In the genomic region with DNA sequence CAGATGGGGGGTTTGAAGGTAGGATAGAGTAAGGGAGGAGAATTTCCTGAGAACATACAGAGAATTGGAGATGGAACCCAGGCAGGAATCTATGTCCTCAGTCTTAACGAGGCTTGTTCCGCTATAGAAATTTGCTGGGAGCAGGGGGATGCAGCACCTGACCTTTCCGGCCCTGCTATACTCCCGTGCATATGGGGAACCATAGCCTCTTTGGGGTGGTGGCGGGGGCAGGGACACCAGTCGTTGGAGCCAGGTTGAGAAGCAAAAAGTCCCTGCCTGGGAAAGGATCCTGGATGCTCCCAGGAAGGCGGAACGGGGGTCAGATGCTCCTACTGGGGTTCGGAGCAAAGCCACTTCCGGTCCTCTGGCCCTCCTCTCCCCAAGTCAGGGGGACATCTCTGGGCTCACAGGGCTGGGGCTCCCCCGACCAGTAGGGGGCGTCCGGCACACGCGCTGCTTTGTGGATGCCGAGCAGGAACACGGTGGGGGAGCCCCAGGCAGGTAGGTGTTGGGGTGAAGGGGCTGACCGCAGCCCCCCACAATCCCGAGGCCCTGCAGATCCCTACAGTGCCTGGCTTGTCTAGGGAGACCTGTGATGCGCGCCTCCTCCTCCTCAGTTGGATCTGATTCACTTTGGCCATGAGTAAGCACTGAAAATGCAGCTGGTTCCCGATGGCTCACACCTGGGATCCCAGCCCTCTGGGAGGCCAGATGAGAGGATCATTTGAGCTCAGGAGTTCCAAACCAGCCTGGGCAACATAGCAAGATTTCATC, we compare ENCODE assay signal across 8 cellular contexts. TPM values are rescaled to one million over a fixed set of nuclear protein-coding genes. Genes with fewer than 3 reads are reported as not detected.
DNase-seq lines count a peak whose midpoint lies in the region; ATAC-seq and TF ChIP-seq lines count a peak whose summit lies in the region.

No MANE protein-coding gene starts in this region.

- H3K27me3 ChIP-seq in vagina, result no peaks in the 10 kb centered on the region

- no peaks in the 10 kb centered on the region for H3K9me3 ChIP-seq in vagina

- peaks cover 24% of the 10 kb centered on the region for H3K4me1 ChIP-seq in vagina

- TF ChIP-seq CTCF in vagina (IDR thresholded peaks at IDR 0.05), result peak; percentile 92 to 97 (median 95)

- intact Hi-C loops in head of caudate nucleus (cut with DNase I) (no loop called here), vagina (cut with DNase I) (loop anchor here (2.0 to 5.0 kb wide), 2 partner anchors 42 to 114 kb away; no protein-coding TSS in a partner anchor)

- no peak for TF ChIP-seq POLR2A in vagina (IDR thresholded peaks at IDR 0.05)

- DNase-seq in SIG-M5 treated with dmso at 0.1 percent for 504 hours (lab: John Stamatoyannopoulos, UW; ENCODE audit: unreplicated experiment) (peak; percentile 50), SIG-M5 (lab: John Stamatoyannopoulos, UW) (no peak), SHP77 treated with DMSO at 0.1 percent for 48 hours (lab: John Stamatoyannopoulos, UW) (peak; percentile 62), head of caudate nucleus (peak; percentile 62 to 92 (median 84)), putamen (ENCODE audit: low spot score) (peak; percentile 42), vagina (ENCODE audit: extremely low spot score in 2 of 2) (no peak)
- DNase-seq in activated naive CD4-positive, alpha-beta T cell (lab: John Stamatoyannopoulos, UW), result peak; percentile 52 to 82 (median 76)

- H3K4me3 ChIP-seq in vagina, result peak overlapping the region in 1 of 2 donors; percentile 12

- no peak overlapping the region for H3K27ac ChIP-seq in vagina

- peak; percentile 84 for ATAC-seq in HG03342 (IDR thresholded peaks at IDR 0.05; ENCODE audit: unreplicated experiment)

- no peaks in the 10 kb centered on the region for H3K36me3 ChIP-seq in vagina

RNA-seq across cellular contexts. Expression of a gene that starts 15.5 kb away (rescaled TPM):
- 6.9 TPM for total RNA-seq in vagina

RNA-seq across cellular contexts. Expression of a gene that starts 27.5 kb away (rescaled TPM):
- total RNA-seq in vagina, result 6.9 TPM

RNA-seq across cellular contexts. Expression of a gene that starts 46.5 kb away (rescaled TPM):
- total RNA-seq in vagina, result 1.5 TPM

Comparison
In these comparisons a context has a peak if more than half of its experiments do, and no peak if none do; other contexts are left out.
1. DNase-seq: peak in SIG-M5 treated with dmso at 0.1 percent for 504 hours (single experiment), SHP77 treated with DMSO at 0.1 percent for 48 hours (single experiment), activated naive CD4-positive, alpha-beta T cell (4 of 4), head of caudate nucleus (42 of 42) and putamen (single experiment); none in SIG-M5 (single experiment) and vagina (0 of 2).